ENCODE assay signal across 21 cellular contexts in genomic region chrX:74804574-74804973, GRCh38.
"Had no signal": no experiment of that assay in that cellular context is flagged by ENCODE, and none has a peak within 500 bp of the region (broad histone marks: within the 10 kb centered on the region; RNA-seq: fewer than 3 reads in every experiment).

No MANE protein-coding gene starts in this region.

- H3K4me1 Mint-ChIP-seq: activated CD4-positive, alpha-beta T cell treated with anti-CD3 and anti-CD28 coated beads, Interleukin-2, amount 10 ng/mL, durations not matched to agents 7 days and 5 days; activated naive CD8-positive, alpha-beta T cell treated with anti-CD3 and anti-CD28 coated beads, Interleukin-2, amount 50 U/mL, for 24 hours; central memory CD8-positive, alpha-beta T cell; T-helper 17 cell had no signal

- H3K4me3 ChIP-seq: ascending aorta, body of pancreas had no signal

- H3K27ac Mint-ChIP-seq: activated CD4-positive, alpha-beta memory T cell treated with anti-CD3 and anti-CD28 coated beads for 36 hours; activated CD4-positive, alpha-beta T cell treated with anti-CD3 and anti-CD28 coated beads, Interleukin-2, amount 10 ng/mL, durations not matched to agents 7 days and 5 days; activated naive CD4-positive, alpha-beta T cell treated with anti-CD3 and anti-CD28 coated beads, Interleukin-2, amount 50 U/mL, for 72 hours; activated naive CD8-positive, alpha-beta T cell treated with anti-CD3 and anti-CD28 coated beads, Interleukin-2, amount 50 U/mL, for 24 hours; T-helper 17 cell had no signal

- H3K36me3 Mint-ChIP-seq: activated CD4-positive, alpha-beta memory T cell treated with anti-CD3 and anti-CD28 coated beads for 36 hours; activated naive CD4-positive, alpha-beta T cell treated with anti-CD3 and anti-CD28 coated beads, Interleukin-2, amount 50 U/mL, for 72 hours had no signal

- H3K27ac ChIP-seq: ascending aorta, body of pancreas had no signal

- DNase-seq: activated CD4-positive, alpha-beta memory T cell treated with anti-CD3 and anti-CD28 coated beads for 36 hours; activated CD4-positive, alpha-beta T cell treated with anti-CD3 and anti-CD28 coated beads, Interleukin-2, amount 10 ng/mL, durations not matched to agents 7 days and 5 days; activated CD4-positive, CD25-positive, alpha-beta regulatory T cell; activated CD8-positive, alpha-beta memory T cell treated with anti-CD3 and anti-CD28 coated beads for 24 hours; activated effector memory CD4-positive, alpha-beta T cell treated with anti-CD3 and anti-CD28 coated beads, Interleukin-2, amount 50 U/mL, for 16 hours; activated naive CD4-positive, alpha-beta T cell treated with Interleukin-2 at 50 U/mL for 16 hours; activated naive CD8-positive, alpha-beta T cell treated with anti-CD3 and anti-CD28 coated beads, Interleukin-2, amount 50 U/mL, for 24 hours; activated T-cell treated with anti-CD3 and anti-CD28 coated beads, Interleukin-2, amount 50 U/mL, for 4 hours; amniotic stem cell; Karpas-422; NCI-H1930; NCI-H446 treated with DMSO at 0.1 percent for 48 hours; NCI-H524 treated with DMSO at 0.1 percent for 48 hours; PC-3; SIG-M5; T-helper 17 cell; T-helper 9 cell had no signal

- H3K9me3 Mint-ChIP-seq: activated CD4-positive, alpha-beta memory T cell treated with anti-CD3 and anti-CD28 coated beads for 36 hours; activated naive CD4-positive, alpha-beta T cell treated with anti-CD3 and anti-CD28 coated beads, Interleukin-2, amount 50 U/mL, for 72 hours; activated naive CD8-positive, alpha-beta T cell treated with anti-CD3 and anti-CD28 coated beads, Interleukin-2, amount 50 U/mL, for 24 hours; activated T-cell treated with anti-CD3 and anti-CD28 coated beads, Interleukin-2, amount 50 U/mL, for 4 hours; central memory CD8-positive, alpha-beta T cell had no signal

- ATAC-seq: activated naive CD4-positive, alpha-beta T cell treated with anti-CD3 and anti-CD28 coated beads, Interleukin-2, amount 50 U/mL, for 72 hours; activated naive CD8-positive, alpha-beta T cell treated with anti-CD3 and anti-CD28 coated beads, Interleukin-2, amount 50 U/mL, for 24 hours; activated T-cell treated with anti-CD3 and anti-CD28 coated beads, Interleukin-2, amount 50 U/mL, for 4 hours; body of pancreas; PC-3; T-helper 17 cell had no signal

- H3K9me3 ChIP-seq: body of pancreas had no signal

- H3K36me3 ChIP-seq: ascending aorta had no signal

- H3K4me3 Mint-ChIP-seq: activated CD4-positive, alpha-beta memory T cell treated with anti-CD3 and anti-CD28 coated beads for 36 hours; activated CD4-positive, alpha-beta T cell treated with anti-CD3 and anti-CD28 coated beads, Interleukin-2, amount 10 ng/mL, durations not matched to agents 7 days and 5 days; activated naive CD8-positive, alpha-beta T cell treated with anti-CD3 and anti-CD28 coated beads, Interleukin-2, amount 50 U/mL, for 24 hours; activated T-cell treated with anti-CD3 and anti-CD28 coated beads, Interleukin-2, amount 50 U/mL, for 4 hours; central memory CD8-positive, alpha-beta T cell; T-helper 17 cell had no signal

- H3K27me3 ChIP-seq: ascending aorta, body of pancreas had no signal

- H3K4me1 ChIP-seq: ascending aorta, body of pancreas had no signal

- H3K27me3 Mint-ChIP-seq: activated CD4-positive, alpha-beta memory T cell treated with anti-CD3 and anti-CD28 coated beads for 36 hours; activated CD4-positive, alpha-beta T cell treated with anti-CD3 and anti-CD28 coated beads, Interleukin-2, amount 10 ng/mL, durations not matched to agents 7 days and 5 days; activated naive CD8-positive, alpha-beta T cell treated with anti-CD3 and anti-CD28 coated beads, Interleukin-2, amount 50 U/mL, for 24 hours; central memory CD8-positive, alpha-beta T cell; T-helper 17 cell had no signal
